In the genomic region with DNA sequence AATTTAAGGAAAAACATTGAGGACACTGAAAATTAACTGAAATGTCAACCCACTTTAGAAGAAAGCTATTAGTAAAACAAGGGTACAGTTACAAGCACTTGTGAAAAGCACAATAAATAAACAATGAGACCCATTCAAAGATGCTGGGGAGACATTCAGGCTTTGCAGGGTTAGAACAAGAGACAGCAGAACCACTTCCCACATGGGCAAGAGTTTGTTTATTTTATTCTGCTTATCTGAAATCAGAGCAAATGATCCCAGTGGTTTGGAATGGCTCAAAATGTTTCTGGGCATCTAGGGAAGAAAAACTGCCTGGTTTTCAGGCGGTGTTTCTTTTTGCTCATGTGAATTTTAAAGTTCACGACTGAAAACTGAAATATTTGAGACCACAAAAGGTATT, we compare ENCODE assay signal across 1 cellular context.
TF ChIP-seq lines count a peak whose summit lies in the region.

No MANE protein-coding gene starts in this region.

TF ChIP-seq in WTC11, 78 proteins besides CTCF, POLR2A, EP300 and RAD21 (continued from another document):
- TF ChIP-seq HMGXB4 (CRISPR knock-in tag; IDR thresholded peaks at IDR 0.05) (no peak), NR2C2 (CRISPR knock-in tag; IDR thresholded peaks at IDR 0.05) (no peak), ZNF138 (CRISPR knock-in tag; conservative IDR thresholded peaks at IDR 0.05) (no peak), NR1H2 (CRISPR knock-in tag; IDR thresholded peaks at IDR 0.05) (no peak), SOX15 (CRISPR knock-in tag; IDR thresholded peaks at IDR 0.05) (no peak), TEAD4 (CRISPR knock-in tag; IDR thresholded peaks at IDR 0.05) (no peak), RORB (CRISPR knock-in tag; IDR thresholded peaks at IDR 0.05) (no peak), ZNF232 (CRISPR knock-in tag; IDR thresholded peaks at IDR 0.05) (no peak)
